Comparison of ENCODE assay signal across 8 cellular contexts in the genomic region with DNA sequence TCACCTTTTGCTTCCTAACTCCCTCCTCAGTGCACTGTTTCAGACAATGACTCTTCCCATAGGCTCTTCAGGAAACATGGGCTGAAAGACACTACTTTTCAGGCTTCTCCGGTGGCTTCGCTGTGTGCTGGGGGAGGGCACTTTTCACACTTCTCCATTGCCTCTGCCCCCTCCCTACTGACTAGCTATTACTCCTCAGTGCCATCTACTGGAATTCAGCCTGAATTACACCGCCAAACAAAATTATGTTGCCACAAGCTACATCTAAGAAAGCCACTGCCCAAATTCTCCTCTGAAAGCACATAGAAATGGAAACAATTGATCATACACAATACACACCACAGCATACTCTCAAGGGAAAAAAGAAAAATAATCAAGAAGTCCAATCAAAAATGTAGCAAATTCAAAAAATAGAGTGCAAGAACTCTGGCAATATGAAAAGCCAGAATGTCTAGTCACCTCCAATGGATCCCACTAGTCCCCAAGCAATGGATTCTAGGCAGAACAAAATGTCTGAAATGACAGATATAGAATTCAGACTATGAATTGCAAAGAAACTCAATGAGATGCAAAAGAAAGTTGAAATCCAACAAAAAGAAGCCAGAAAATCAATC.
A peak's percentile ranks its signal among the peaks of the same experiment; 100 is the strongest.
DNase-seq lines count a peak whose midpoint lies in the region; ATAC-seq and TF ChIP-seq lines count a peak whose summit lies in the region.

No MANE protein-coding gene starts in this region.

- no TSS peak for BruUV-seq in Caco-2 (replicated peaks; lab: Mats Ljungman, UMichigan)

- H3K27me3 Mint-ChIP-seq in Caco-2 (ENCODE audit: insufficient read depth, unreplicated experiment) = peaks cover 7% of the 10 kb centered on the region

- intact Hi-C loops in Caco-2 (cut with micrococcal nuclease; ENCODE audit: unreplicated experiment) (no loop called here), posterior vena cava (cut with DNase I) (no loop called here)

- POLR2A ChIA-PET in Caco-2 (lab: Charles Lee) = no interaction called here

- DNase-seq in Caco-2 (peak; percentile 45 to 47), NCI-H82 (lab: John Stamatoyannopoulos, UW) (peak; percentile 62), fibroblast of the aortic adventitia (ENCODE audit: low read depth) (no peak), posterior vena cava (ENCODE audit: low spot score) (no peak), DMS79 treated with DMSO at 0.1 percent for 48 hours (lab: John Stamatoyannopoulos, UW) (no peak), NCI-H187 treated with DMSO at 0.1 percent for 48 hours (lab: John Stamatoyannopoulos, UW) (no peak)

- no peak overlapping the region for H3K4me3 Mint-ChIP-seq in Caco-2 (ENCODE audit: unreplicated experiment)

- H3K27me3 ChIP-seq in Caco-2 (replicated peaks; ENCODE audit: control insufficient read depth, insufficient read depth, low read length) = no peaks in the 10 kb centered on the region

- no peaks in the 10 kb centered on the region for H3K9me3 Mint-ChIP-seq in Caco-2 (ENCODE audit: unreplicated experiment)

- CTCF ChIA-PET in Caco-2 (lab: Charles Lee) = interaction anchor here (0.9 to 1.3 kb wide), 2 partner anchors 10 to 601 kb away, joined by 3 to 7 read pairs; no protein-coding TSS in a partner anchor

- H3K27ac Mint-ChIP-seq in Caco-2 (ENCODE audit: unreplicated experiment) = no peak overlapping the region

- H3K36me3 Mint-ChIP-seq in Caco-2 (ENCODE audit: insufficient read depth, unreplicated experiment) = no peaks in the 10 kb centered on the region

- H3K4me1 ChIP-seq in Caco-2 = no peaks in the 10 kb centered on the region

- no peaks in the 10 kb centered on the region for H3K9me3 ChIP-seq in Caco-2

- peak; percentile 70 for ATAC-seq in GM21423 (IDR thresholded peaks at IDR 0.05; ENCODE audit: unreplicated experiment)
- no peak for ATAC-seq in GM18519 (IDR thresholded peaks at IDR 0.05; ENCODE audit: low FRiP score, unreplicated experiment)

- peak; percentile 60 to 74 for TF ChIP-seq CTCF in Caco-2 (IDR thresholded peaks at IDR 0.05; ENCODE audit: insufficient read depth in 1 of 2, low read depth in 1 of 2, low read length in 1 of 2, severe bottlenecking in 1 of 2, unreplicated experiment in 1 of 2)
- peak; percentile 36 for TF ChIP-seq CTCF in fibroblast of the aortic adventitia (IDR thresholded peaks at IDR 0.05; ENCODE audit: insufficient read depth, low read length)

- H3K4me3 ChIP-seq in Caco-2 (ENCODE audit: low read depth, low read length) (no peak overlapping the region), fibroblast of the aortic adventitia (ENCODE audit: low read depth, low read length) (no peak overlapping the region)

- no peaks in the 10 kb centered on the region for H3K36me3 ChIP-seq in Caco-2 (ENCODE audit: control insufficient read depth, insufficient read depth, low read length)

- H3K4me1 Mint-ChIP-seq in Caco-2 (ENCODE audit: low read depth, unreplicated experiment) = no peaks in the 10 kb centered on the region

Comparison
In these comparisons a context has a peak if more than half of its experiments do, and no peak if none do; other contexts are left out.
1. DNase-seq: peak in Caco-2 (2 of 2) and NCI-H82 (single experiment); none in fibroblast of the aortic adventitia (single experiment), posterior vena cava (single experiment), DMS79 treated with DMSO at 0.1 percent for 48 hours (single experiment) and NCI-H187 treated with DMSO at 0.1 percent for 48 hours (single experiment).